ENCODE assay signal across 1 cellular context in the genomic region with DNA sequence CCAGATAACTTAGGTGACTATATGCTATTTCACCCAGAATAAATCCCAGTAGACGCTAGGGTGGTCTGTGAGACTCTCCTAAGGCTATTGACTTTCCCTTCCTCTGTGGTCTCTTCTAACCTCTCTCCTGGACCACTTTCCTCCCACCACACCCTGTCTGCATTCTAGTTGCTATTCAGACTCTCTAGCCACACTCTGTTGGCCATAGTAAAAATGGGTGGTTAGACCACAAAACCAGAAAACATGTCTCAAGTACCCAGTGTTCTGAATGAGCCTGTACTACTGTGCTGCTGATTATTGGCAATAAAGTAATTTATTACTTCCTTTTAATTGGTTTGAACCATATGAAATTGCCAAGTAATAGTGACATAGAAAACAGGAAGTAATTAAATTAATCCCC.
TF ChIP-seq lines count a peak whose summit lies in the region.

No MANE protein-coding gene starts in this region.

TF ChIP-seq in GM12878, 131 proteins besides CTCF, POLR2A, EP300 and RAD21 (continued from another document):
- TF ChIP-seq IRF3 (IDR thresholded peaks at IDR 0.05), result no peak
